In the genomic region with DNA sequence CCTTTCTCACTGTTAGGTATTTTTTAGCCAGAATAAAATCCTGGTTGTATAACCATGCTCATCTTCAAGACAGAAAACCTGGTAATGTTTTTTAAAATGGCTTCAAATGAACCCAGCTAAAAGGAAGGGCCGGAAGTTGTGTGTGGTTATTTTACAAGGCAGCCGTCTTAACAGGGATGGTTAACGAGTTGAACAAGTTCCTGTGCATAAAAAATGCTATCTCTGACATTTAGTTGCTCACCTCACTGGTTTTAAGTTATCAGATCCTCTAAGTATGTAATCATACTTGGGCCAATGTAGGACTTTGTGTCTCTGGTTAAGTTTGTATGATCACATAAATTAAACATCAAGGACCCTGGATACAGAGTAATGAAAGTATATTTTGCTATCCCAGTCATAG, we compare ENCODE assay signal across 8 cellular contexts. TPM values are rescaled to one million over a fixed set of nuclear protein-coding genes. Genes with fewer than 3 reads are reported as not detected.
DNase-seq lines count a peak whose midpoint lies in the region; ATAC-seq and TF ChIP-seq lines count a peak whose summit lies in the region.

No MANE protein-coding gene starts in this region.

- H3K27ac ChIP-seq in CD4-positive, alpha-beta memory T cell (ENCODE audit: low read depth, low read length): peak overlapping the region; percentile 95
- peak overlapping the region; percentile 64 for H3K27ac ChIP-seq in foreskin keratinocyte

- H3K9me3 Mint-ChIP-seq in CD4-positive, alpha-beta memory T cell: peaks cover 0 to 3% (median 0%) of the 10 kb centered on the region in 8 donors

- peaks cover 4 to 24% of the 10 kb centered on the region in 2 donors for H3K36me3 Mint-ChIP-seq in CD4-positive, alpha-beta memory T cell

- CTCF ChIA-PET in CD4-positive, alpha-beta memory T cell (lab: Charles Lee; ENCODE audit: partially characterized antibody): interaction anchor here (1.2 kb wide), 1 partner anchor 186 kb away, joined by 3 read pairs; no protein-coding TSS in a partner anchor

- peaks cover 28 to 60% (median 33%) of the 10 kb centered on the region in 4 donors for H3K4me1 Mint-ChIP-seq in CD4-positive, alpha-beta memory T cell

- in situ Hi-C loops in KBM-7 (cut with MboI; ENCODE audit: low pct_unique_long_range_greater_than_20kb, low sequenced_read_pairs): no loop called here

- H3K9me3 ChIP-seq in CD4-positive, alpha-beta memory T cell (ENCODE audit: control insufficient read depth in 1 of 2, low read length in 2 of 2): no peaks in the 10 kb centered on the region

- H3K4me3 Mint-ChIP-seq in CD4-positive, alpha-beta memory T cell: peak overlapping the region; percentile 93 to 97 (median 97)

- no peaks in the 10 kb centered on the region for H3K36me3 ChIP-seq in CD4-positive, alpha-beta memory T cell (ENCODE audit: insufficient read depth, low read length)

- peak; percentile 71 to 78 (median 74) for DNase-seq in CD4-positive, alpha-beta memory T cell
- DNase-seq in KBM-7 (peak; percentile 69), foreskin keratinocyte (peak; percentile 34 to 62), NCI-H187 (lab: John Stamatoyannopoulos, UW) (no peak), T1000 (lab: John Stamatoyannopoulos, UW) (no peak)
- DNase-seq in activated CD4-positive, alpha-beta T cell treated with anti-CD3 and anti-CD28 coated beads, Interleukin-2, amount 50 U/mL, for 1 hour: peak; percentile 15
- DNase-seq in stimulated activated CD4-positive, alpha-beta T cell treated with anti-CD3 and anti-CD28 coated beads, TNF-alpha, amount 100 ng/mL, for 24 hours (ENCODE audit: low read depth in 3 of 3): peak in 2 of 3 experiments; percentile 3 to 17

- H3K4me3 ChIP-seq in CD4-positive, alpha-beta memory T cell (ENCODE audit: low read length in 2 of 2): peak overlapping the region; percentile 57 to 75

- H3K27me3 Mint-ChIP-seq in CD4-positive, alpha-beta memory T cell: no peaks in the 10 kb centered on the region

- intact Hi-C loops in CD4-positive, alpha-beta memory T cell (cut with micrococcal nuclease): loop anchor here (2.0 to 10.0 kb wide), 4 partner anchors 39 to 1883 kb away; a partner anchor contains a TSS

- TF ChIP-seq CTCF in foreskin keratinocyte (conservative IDR thresholded peaks at IDR 0.05): no peak

- peak; percentile 26 for ATAC-seq in GM19351 (IDR thresholded peaks at IDR 0.05; ENCODE audit: unreplicated experiment)
- ATAC-seq in foreskin keratinocyte: peak; percentile 22

- H3K4me1 ChIP-seq in CD4-positive, alpha-beta memory T cell (ENCODE audit: insufficient read depth, low read length): peaks cover 36% of the 10 kb centered on the region
- no peaks in the 10 kb centered on the region for H3K4me1 ChIP-seq in foreskin keratinocyte

- POLR2A ChIA-PET in CD4-positive, alpha-beta memory T cell (lab: Charles Lee; ENCODE audit: partially characterized antibody): interaction anchor here (0.6 to 3.7 kb wide), 11 partner anchors 14 to 1883 kb away, joined by 3 to 15 read pairs (median 3); a partner anchor contains a TSS

- peak overlapping the region; percentile 93 to 99 (median 98) for H3K27ac Mint-ChIP-seq in CD4-positive, alpha-beta memory T cell

- no peaks in the 10 kb centered on the region for H3K27me3 ChIP-seq in CD4-positive, alpha-beta memory T cell (ENCODE audit: insufficient read depth, low read length)
- no peaks in the 10 kb centered on the region for H3K27me3 ChIP-seq in foreskin keratinocyte

RNA-seq across cellular contexts. Expression of a gene that starts 2.1 kb away (rescaled TPM):
- total RNA-seq in CD4-positive, alpha-beta memory T cell: 100 to 1,000 TPM; 119 to 130 TPM
- polyA plus RNA-seq in CD4-positive, alpha-beta memory T cell: 10 to 100 TPM; 37.1 to 52.2 TPM
- total RNA-seq in foreskin keratinocyte: 45.3 and 46.0 TPM in 2 replicates
- 8.2 and 9.2 TPM in 2 replicates for polyA plus RNA-seq in foreskin keratinocyte

Comparison
In these comparisons a context has a peak if more than half of its experiments do, and no peak if none do; other contexts are left out.
1. DNase-seq: peak in CD4-positive, alpha-beta memory T cell (5 of 5), KBM-7 (single experiment), activated CD4-positive, alpha-beta T cell treated with anti-CD3 and anti-CD28 coated beads, Interleukin-2, amount 50 U/mL, for 1 hour (single experiment), foreskin keratinocyte (2 of 2) and stimulated activated CD4-positive, alpha-beta T cell treated with anti-CD3 and anti-CD28 coated beads, TNF-alpha, amount 100 ng/mL, for 24 hours (2 of 3); none in NCI-H187 (0 of 2) and T1000 (single experiment).